Comparison of ENCODE assay signal across 19 cellular contexts in genomic region chr11:76789443-76789719, GRCh38. TPM values are rescaled to one million over a fixed set of nuclear protein-coding genes. Genes with fewer than 3 reads are reported as not detected.
DNase-seq lines count a peak whose midpoint lies in the region; ATAC-seq, FAIRE-seq and TF ChIP-seq lines count a peak whose summit lies in the region.
"Had no signal": no experiment of that assay in that cellular context is flagged by ENCODE, and none has a peak within 500 bp of the region (broad histone marks: within the 10 kb centered on the region; RNA-seq: fewer than 3 reads in every experiment).

No MANE protein-coding gene starts in this region.

- peak; percentile 16 for DNase-seq in activated CD4-positive, CD25-positive, alpha-beta regulatory T cell treated with anti-CD3 and anti-CD28 coated beads, Interleukin-2, amount 50 U/mL, for 72 hours
- no peak for DNase-seq in colonic mucosa
- no peak for DNase-seq in transverse colon
- DNase-seq in SIG-M5 treated with dmso at 0.1 percent for 504 hours (lab: John Stamatoyannopoulos, UW; ENCODE audit: unreplicated experiment): no peak
- no peak for DNase-seq in H54 (ENCODE audit: insufficient read length, low spot score)
- DNase-seq in CD4-positive, alpha-beta T cell: no peak
- DNase-seq: activated CD4-positive, alpha-beta T cell treated with anti-CD3 and anti-CD28 coated beads, Interleukin-2, amount 10 ng/mL, durations not matched to agents 24 days and 14 days; activated naive CD4-positive, alpha-beta T cell treated with anti-CD3 and anti-CD28 coated beads, Interleukin-2, amount 50 U/mL, for 16 hours; cortex of kidney; erythroblast; retina; SJCRH30; T-helper 9 cell had no signal

- in situ Hi-C loops in transverse colon (cut with MboI; ENCODE audit: low pct_ligation_motif_present in 1 of 4, low pct_unique_long_range_greater_than_20kb in 1 of 4, low sequenced_read_pairs in 3 of 4): no loop called here

- TF ChIP-seq CTCF in colonic mucosa (IDR thresholded peaks at IDR 0.05) (no peak), transverse colon (IDR thresholded peaks at IDR 0.05) (no peak)
- TF ChIP-seq CTCF in CD4-positive, alpha-beta T cell (IDR thresholded peaks at IDR 0.05): no peak

- H3K36me3 Mint-ChIP-seq in CD4-positive, alpha-beta T cell (ENCODE audit: low read depth): no peaks in the 10 kb centered on the region

- peak overlapping the region; percentile 71 for H3K27ac ChIP-seq in colonic mucosa
- peak overlapping the region; percentile 77 to 95 (median 80) for H3K27ac ChIP-seq in transverse colon
- no peak overlapping the region for H3K27ac ChIP-seq in CD4-positive, alpha-beta T cell (ENCODE audit: low read depth, low read length)
- H3K27ac ChIP-seq: neural progenitor cell, SJCRH30 had no signal

- no peak overlapping the region for H3K27ac Mint-ChIP-seq in CD4-positive, alpha-beta T cell
- H3K27ac Mint-ChIP-seq: activated CD4-positive, alpha-beta T cell treated with anti-CD3 and anti-CD28 coated beads, Interleukin-2, amount 10 ng/mL, durations not matched to agents 24 days and 14 days; neural progenitor cell had no signal

- H3K27me3 Mint-ChIP-seq in CD4-positive, alpha-beta T cell: peaks cover 18% of the 10 kb centered on the region

- CTCF ChIA-PET in CD4-positive, alpha-beta T cell (lab: Charles Lee): no interaction called here

- H3K36me3 ChIP-seq in colonic mucosa: no peaks in the 10 kb centered on the region
- H3K36me3 ChIP-seq in mucosa of stomach (ENCODE audit: control insufficient read depth, insufficient read depth, low read length): no peaks in the 10 kb centered on the region
- H3K36me3 ChIP-seq in transverse colon: no peaks in the 10 kb centered on the region
- H3K36me3 ChIP-seq: neural progenitor cell, SJCRH30 had no signal

- intact Hi-C loops in colonic mucosa (cut with DNase I): no loop called here
- intact Hi-C loops in transverse colon (cut with DNase I; ENCODE audit: low total_unique reads): no loop called here
- intact Hi-C loops in CD4-positive, alpha-beta T cell (cut with DNase I, micrococcal nuclease): no loop called here

- no peaks in the 10 kb centered on the region for H3K27me3 ChIP-seq in colonic mucosa
- H3K27me3 ChIP-seq in mucosa of stomach (ENCODE audit: control insufficient read depth, insufficient read depth, low read length): no peaks in the 10 kb centered on the region
- no peaks in the 10 kb centered on the region for H3K27me3 ChIP-seq in transverse colon
- H3K27me3 ChIP-seq in CD4-positive, alpha-beta T cell (ENCODE audit: control insufficient read depth, insufficient read depth, low read length): peaks cover 11% of the 10 kb centered on the region
- H3K27me3 ChIP-seq: neural progenitor cell, SJCRH30 had no signal

- H3K4me3 ChIP-seq in colonic mucosa (no peak overlapping the region), mucosa of stomach (ENCODE audit: low read length) (no peak overlapping the region), transverse colon (no peak overlapping the region)
- H3K4me3 ChIP-seq: HAP-1, neural progenitor cell, SJCRH30 had no signal

- POLR2A ChIA-PET in CD4-positive, alpha-beta T cell (lab: Charles Lee): no interaction called here

- no peak for TF ChIP-seq EP300 in transverse colon (IDR thresholded peaks at IDR 0.05; ENCODE audit: low read depth)

- H3K4me1 Mint-ChIP-seq in CD4-positive, alpha-beta T cell (ENCODE audit: low read depth): no peaks in the 10 kb centered on the region

- H3K4me3 Mint-ChIP-seq in CD4-positive, alpha-beta T cell: no peak overlapping the region
- H3K4me3 Mint-ChIP-seq: activated CD4-positive, alpha-beta T cell treated with anti-CD3 and anti-CD28 coated beads, Interleukin-2, amount 10 ng/mL, durations not matched to agents 24 days and 14 days; neural progenitor cell had no signal

- no peak for FAIRE-seq in H54 (lab: Jason Lieb, UNC)
- FAIRE-seq: A204.1, GM18507 had no signal

- TF ChIP-seq POLR2A in transverse colon (IDR thresholded peaks at IDR 0.05) (no peak), H54 (IDR thresholded peaks at IDR 0.05; ENCODE audit: low read depth, low read length) (no peak)

- H3K4me1 ChIP-seq in colonic mucosa (peaks cover 20% of the 10 kb centered on the region), mucosa of stomach (ENCODE audit: control insufficient read depth, insufficient read depth, low read length) (peaks cover 89% of the 10 kb centered on the region), transverse colon (peaks cover 9 to 62% (median 53%) of the 10 kb centered on the region in 4 donors)

- peak overlapping the region in 1 of 2 donors; percentile 67 for H3K9ac ChIP-seq in colonic mucosa (ENCODE audit: low read depth in 2 of 2, low read length in 2 of 2)
- H3K9ac ChIP-seq in mucosa of stomach (ENCODE audit: low read length): peak overlapping the region; percentile 36
- H3K9ac ChIP-seq: neural progenitor cell had no signal

- no peaks in the 10 kb centered on the region for H3K9me3 Mint-ChIP-seq in CD4-positive, alpha-beta T cell
- H3K9me3 Mint-ChIP-seq: activated CD4-positive, alpha-beta T cell treated with anti-CD3 and anti-CD28 coated beads, Interleukin-2, amount 10 ng/mL, durations not matched to agents 24 days and 14 days had no signal

- WGBS in transverse colon (ENCODE audit: low coverage in 1 of 2), 2 donors: 86 to 88% methylated on average over 1 to 2 of the region's 2 CpGs

- ATAC-seq in activated CD4-positive, CD25-positive, alpha-beta regulatory T cell treated with anti-CD3 and anti-CD28 coated beads, Interleukin-2, amount 50 U/mL, for 24 hours: no peak
- no peak for ATAC-seq in CD4-positive, alpha-beta T cell (ENCODE audit: poor library complexity)

- H3K9me3 ChIP-seq in colonic mucosa (no peaks in the 10 kb centered on the region), mucosa of stomach (ENCODE audit: control insufficient read depth, low read length) (no peaks in the 10 kb centered on the region), transverse colon (no peaks in the 10 kb centered on the region)
- H3K9me3 ChIP-seq in CD4-positive, alpha-beta T cell (ENCODE audit: control insufficient read depth, low read length): no peaks in the 10 kb centered on the region
- H3K9me3 ChIP-seq: SJCRH30 had no signal

RNA-seq across cellular contexts. Expression of gene TSKU, which starts 6.2 kb away (rescaled TPM):
- total RNA-seq in colonic mucosa (10 to 100 TPM; 39.6 to 41.3 TPM), transverse colon (10 to 100 TPM; 32.0 to 80.7 (median 63.4) TPM)
- under 1 TPM in 1 of 2 experiments, not detected in 1; 0.06 TPM for total RNA-seq in CD4-positive, alpha-beta T cell

Comparison
In these comparisons a context has a peak if more than half of its experiments do, and no peak if none do; other contexts are left out.
1. RNA of gene TSKU, which starts 6.2 kb away (total RNA-seq): 32.0 to 80.7 TPM in transverse colon and 39.6 to 41.3 TPM in colonic mucosa; 0.06 TPM in CD4-positive, alpha-beta T cell; every median in the first group is over 10 times any median in the second.